Comparison of ENCODE assay signal across 1 cellular context in genomic region chr1:28197682-28198415, GRCh38.
TF ChIP-seq lines count a peak whose summit lies in the region.

No MANE protein-coding gene starts in this region.

TF ChIP-seq in GM23338, 12 proteins besides CTCF, POLR2A, EP300 and RAD21:
- TF ChIP-seq REST (IDR thresholded peaks at IDR 0.05; ENCODE audit: unreplicated experiment) = no peak
- TF ChIP-seq EZH2 (IDR thresholded peaks at IDR 0.05; ENCODE audit: low read depth, unreplicated experiment) = no peak
- no peak for TF ChIP-seq ETS1 (IDR thresholded peaks at IDR 0.05)
- no peak for TF ChIP-seq STAT1 (IDR thresholded peaks at IDR 0.05; ENCODE audit: unreplicated experiment)
- no peak for TF ChIP-seq POLR2AphosphoS5 (IDR thresholded peaks at IDR 0.05; ENCODE audit: low read depth)
- no peak for TF ChIP-seq ZNF114 (CRISPR knock-in tag; IDR thresholded peaks at IDR 0.05)
- no peak for TF ChIP-seq ZNF462 (CRISPR knock-in tag; IDR thresholded peaks at IDR 0.05)
- no peak for TF ChIP-seq NANOG (IDR thresholded peaks at IDR 0.05; ENCODE audit: borderline replicate concordance)
- no peak for TF ChIP-seq ZNF331 (CRISPR knock-in tag; IDR thresholded peaks at IDR 0.05; ENCODE audit: low read depth)
- TF ChIP-seq JUNB (IDR thresholded peaks at IDR 0.05; ENCODE audit: unreplicated experiment) = no peak
- no peak for TF ChIP-seq CREB1 (CRISPR knock-in tag; IDR thresholded peaks at IDR 0.05; ENCODE audit: low read depth)
- TF ChIP-seq EZH2phosphoT487 (IDR thresholded peaks at IDR 0.05; ENCODE audit: unreplicated experiment) = no peak
